In genomic region chr17:17345294-17345597, GRCh38 we compare ENCODE assay signal across 23 cellular contexts.
"Had no signal": no experiment of that assay in that cellular context is flagged by ENCODE, and none has a peak within 500 bp of the region (broad histone marks: within the 10 kb centered on the region; RNA-seq: fewer than 3 reads in every experiment).

No MANE protein-coding gene starts in this region.

- H3K4me2 ChIP-seq: neural progenitor cell had no signal

- H3K9me3 ChIP-seq: body of pancreas, esophagus muscularis mucosa, heart right ventricle, left ventricle myocardium inferior, tibial nerve had no signal

- H3K9ac ChIP-seq: neural progenitor cell, parathyroid adenoma had no signal

- H3K4me1 ChIP-seq: body of pancreas, esophagus muscularis mucosa, heart right ventricle, neural progenitor cell, parathyroid adenoma, tibial nerve had no signal

- H3K4me3 ChIP-seq: body of pancreas, esophagus muscularis mucosa, heart right ventricle, left ventricle myocardium inferior, lung, neural progenitor cell, skin epidermis, tibial nerve had no signal

- ATAC-seq: body of pancreas; natural killer cell; stimulated activated naive B cell treated with anti-CD40 and anti-IgM and Interleukin-4, amounts not matched to agents 10 μg/mL and 1 μg/mL and 100 μg/mL, for 72 hours had no signal

- H3K27me3 ChIP-seq: body of pancreas, esophagus muscularis mucosa, heart right ventricle, neural progenitor cell, tibial nerve had no signal

- H3K36me3 ChIP-seq: heart right ventricle, left ventricle myocardium inferior, neural progenitor cell had no signal

- H3K27ac ChIP-seq: body of pancreas, esophagus muscularis mucosa, heart right ventricle, left ventricle myocardium inferior, neural progenitor cell, parathyroid adenoma, skin epidermis, tibial nerve had no signal

- DNase-seq: activated CD4-positive, alpha-beta memory T cell treated with anti-CD3 and anti-CD28 coated beads for 36 hours; activated CD4-positive, alpha-beta T cell treated with anti-CD3 and anti-CD28 coated beads, Interleukin-2, amount 10 ng/mL, durations not matched to agents 24 days and 14 days; activated CD8-positive, alpha-beta memory T cell treated with anti-CD3 and anti-CD28 coated beads, Interleukin-2, amount 50 U/mL, for 4 hours; activated T-cell treated with anti-CD3 and anti-CD28 coated beads, Interleukin-2, amount 50 U/mL, for 1 hour; body of pancreas; cerebellar nuclear complex; cortex of kidney; foreskin melanocyte; heart right ventricle; left ventricle myocardium inferior; mesendoderm; natural killer cell; occipital lobe; stimulated activated CD4-positive, alpha-beta T cell treated with anti-CD3 and anti-CD28 coated beads, Interleukin-1b, Interleukin-23, amount 100 ng/mL, for 48 hours; stimulated activated naive B cell treated with anti-CD40 and anti-IgM and Interleukin-4, amounts not matched to agents 10 μg/mL and 1 μg/mL and 100 μg/mL, for 72 hours; SW 1271; T-helper 9 cell had no signal
